Comparison of ENCODE assay signal across 8 cellular contexts in the genomic region with DNA sequence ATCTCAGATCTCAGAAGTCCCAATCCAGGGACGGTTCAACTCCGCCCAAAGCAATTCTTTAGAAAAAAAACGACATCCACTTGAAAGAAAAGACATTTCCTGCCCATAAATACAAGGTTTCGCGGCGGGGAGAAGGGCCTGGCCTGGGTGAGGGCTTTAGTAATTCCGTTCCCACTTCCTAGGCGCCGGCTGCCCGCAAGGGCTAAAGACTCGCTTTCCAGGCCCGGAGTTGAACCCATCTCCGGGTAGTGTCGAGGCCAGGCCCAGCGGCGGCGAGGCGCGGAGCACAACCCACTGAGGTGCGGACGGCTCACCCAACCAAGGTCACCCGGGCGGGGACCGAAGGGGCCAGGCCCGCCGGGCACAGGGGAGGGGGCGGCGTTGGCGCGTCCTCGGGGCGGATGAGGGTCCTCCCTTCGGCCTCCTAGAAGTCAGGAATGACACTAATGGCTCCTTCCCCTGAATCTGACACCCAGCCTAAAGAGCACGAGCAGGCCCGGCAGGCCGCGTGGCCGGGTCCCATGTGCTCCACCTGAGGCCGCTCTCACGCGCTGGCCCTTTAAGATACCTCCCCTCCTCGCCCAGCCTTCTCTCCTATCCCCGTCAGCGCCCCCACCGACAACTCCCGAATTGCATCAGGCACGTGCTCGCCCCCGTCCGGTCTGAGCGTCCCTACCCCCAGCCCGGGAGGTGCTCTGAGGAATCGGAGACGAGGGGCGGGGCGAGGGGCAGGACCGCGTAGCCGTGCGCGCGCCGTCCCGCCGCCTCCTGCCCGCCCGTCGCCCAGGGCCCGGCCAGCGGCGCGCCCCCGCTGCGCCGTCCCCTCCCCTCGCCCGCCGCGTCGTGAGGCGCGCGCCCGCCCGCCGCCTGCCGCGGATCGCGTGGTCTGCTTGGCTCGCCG. TPM values are rescaled to one million over a fixed set of nuclear protein-coding genes. Genes with fewer than 3 reads are reported as not detected.
DNase-seq lines count a peak whose midpoint lies in the region; ATAC-seq and TF ChIP-seq lines count a peak whose summit lies in the region.

No MANE protein-coding gene starts in this region.

- peak overlapping the region; percentile 93 for H3K9ac ChIP-seq in neural cell (ENCODE audit: low read length)

- H3K9me3 Mint-ChIP-seq in stimulated activated naive CD8-positive, alpha-beta T cell treated with anti-CD3 and anti-CD28 coated beads, Interleukin-15, amount 100 ng/mL, for 72 hours = no peaks in the 10 kb centered on the region

- peak overlapping the region; percentile 87 for H3K27ac ChIP-seq in neural cell (ENCODE audit: low read length)

- H3K27me3 ChIP-seq in MG63 (no peaks in the 10 kb centered on the region), neural cell (ENCODE audit: insufficient read depth, low read depth, low read length) (no peaks in the 10 kb centered on the region)

- H3K36me3 ChIP-seq in MG63 (peaks cover 21% of the 10 kb centered on the region), neural cell (ENCODE audit: insufficient read depth, low read length) (no peaks in the 10 kb centered on the region)

- H3F3A ChIP-seq in neural cell (ENCODE audit: insufficient read depth, low read length, poor library complexity, severe bottlenecking) = no peaks in the 10 kb centered on the region

- TF ChIP-seq RAD21 in neural cell (conservative IDR thresholded peaks at IDR 0.05) = peak; percentile 33

- peak overlapping the region; percentile 93 for H3K4me3 ChIP-seq in MG63
- H3K4me3 ChIP-seq in fibroblast of villous mesenchyme (ENCODE audit: low read depth, low read length) = peak overlapping the region; percentile 96
- peak overlapping the region; percentile 96 for H3K4me3 ChIP-seq in neural cell (ENCODE audit: low read length)

- peaks cover 38% of the 10 kb centered on the region for H3K79me2 ChIP-seq in neural cell (replicated peaks; ENCODE audit: insufficient read depth, low read length)

- H3K4me1 Mint-ChIP-seq in stimulated activated naive CD8-positive, alpha-beta T cell treated with anti-CD3 and anti-CD28 coated beads, Interleukin-15, amount 100 ng/mL, for 72 hours = peaks cover 45% of the 10 kb centered on the region

- H3K9me2 ChIP-seq in neural cell (ENCODE audit: insufficient read depth, low read length) = no peaks in the 10 kb centered on the region

- peak; percentile 92 for ATAC-seq in stimulated activated naive CD8-positive, alpha-beta T cell treated with anti-CD3 and anti-CD28 coated beads, Interleukin-15, amount 100 ng/mL, for 72 hours

- peak; percentile 32 for TF ChIP-seq EP300 in neural cell (conservative IDR thresholded peaks at IDR 0.05; ENCODE audit: poor library complexity, severe bottlenecking)

- no peaks in the 10 kb centered on the region for H3K27me3 Mint-ChIP-seq in stimulated activated naive CD8-positive, alpha-beta T cell treated with anti-CD3 and anti-CD28 coated beads, Interleukin-15, amount 100 ng/mL, for 72 hours

- H3K4me2 ChIP-seq in neural cell (ENCODE audit: low read length) = peak overlapping the region; percentile 70

- TF ChIP-seq CTCF in fibroblast of villous mesenchyme (IDR thresholded peaks at IDR 0.05; ENCODE audit: insufficient read depth, low read depth, low read length) = peak; percentile 22
- TF ChIP-seq CTCF in neural cell (IDR thresholded peaks at IDR 0.05; ENCODE audit: poor library complexity, severe bottlenecking) = peak; percentile 82

- H3K27ac Mint-ChIP-seq in stimulated activated naive CD8-positive, alpha-beta T cell treated with anti-CD3 and anti-CD28 coated beads, Interleukin-15, amount 100 ng/mL, for 72 hours = peak overlapping the region; percentile 99

- H3K9me3 ChIP-seq in MG63 = no peaks in the 10 kb centered on the region
- H3K9me3 ChIP-seq in neural cell (ENCODE audit: low read length) = no peaks in the 10 kb centered on the region

- peak overlapping the region; percentile 56 for H2AFZ ChIP-seq in neural cell (ENCODE audit: low read depth, low read length)

- DNase-seq in GM03348 (ENCODE audit: low spot score) (peak; percentile 98), HCEC 1CT (peak; percentile 99), MG63 (peak; percentile 100), SHP77 (lab: John Stamatoyannopoulos, UW) (peak; percentile 95 to 98), activated gamma-delta T cell treated with Interleukin-2 at 50 U/mL for 16 hours (peak; percentile 100), fibroblast of villous mesenchyme (ENCODE audit: low read depth) (peak; percentile 99)
- peak; percentile 99 for DNase-seq in stimulated activated naive CD8-positive, alpha-beta T cell treated with anti-CD3 and anti-CD28 coated beads, Interleukin-15, amount 100 ng/mL, for 72 hours

- peaks cover 9% of the 10 kb centered on the region for H4K20me1 ChIP-seq in neural cell (ENCODE audit: insufficient read depth)

- peak overlapping the region; percentile 88 to 98 for H3K4me3 Mint-ChIP-seq in stimulated activated naive CD8-positive, alpha-beta T cell treated with anti-CD3 and anti-CD28 coated beads, Interleukin-15, amount 100 ng/mL, for 72 hours

TF ChIP-seq in neural cell, 6 proteins besides CTCF, POLR2A, EP300 and RAD21:
- TF ChIP-seq POLR2AphosphoS5 (IDR thresholded peaks at IDR 0.05) = peak; percentile 73
- TF ChIP-seq, protein P1, sequence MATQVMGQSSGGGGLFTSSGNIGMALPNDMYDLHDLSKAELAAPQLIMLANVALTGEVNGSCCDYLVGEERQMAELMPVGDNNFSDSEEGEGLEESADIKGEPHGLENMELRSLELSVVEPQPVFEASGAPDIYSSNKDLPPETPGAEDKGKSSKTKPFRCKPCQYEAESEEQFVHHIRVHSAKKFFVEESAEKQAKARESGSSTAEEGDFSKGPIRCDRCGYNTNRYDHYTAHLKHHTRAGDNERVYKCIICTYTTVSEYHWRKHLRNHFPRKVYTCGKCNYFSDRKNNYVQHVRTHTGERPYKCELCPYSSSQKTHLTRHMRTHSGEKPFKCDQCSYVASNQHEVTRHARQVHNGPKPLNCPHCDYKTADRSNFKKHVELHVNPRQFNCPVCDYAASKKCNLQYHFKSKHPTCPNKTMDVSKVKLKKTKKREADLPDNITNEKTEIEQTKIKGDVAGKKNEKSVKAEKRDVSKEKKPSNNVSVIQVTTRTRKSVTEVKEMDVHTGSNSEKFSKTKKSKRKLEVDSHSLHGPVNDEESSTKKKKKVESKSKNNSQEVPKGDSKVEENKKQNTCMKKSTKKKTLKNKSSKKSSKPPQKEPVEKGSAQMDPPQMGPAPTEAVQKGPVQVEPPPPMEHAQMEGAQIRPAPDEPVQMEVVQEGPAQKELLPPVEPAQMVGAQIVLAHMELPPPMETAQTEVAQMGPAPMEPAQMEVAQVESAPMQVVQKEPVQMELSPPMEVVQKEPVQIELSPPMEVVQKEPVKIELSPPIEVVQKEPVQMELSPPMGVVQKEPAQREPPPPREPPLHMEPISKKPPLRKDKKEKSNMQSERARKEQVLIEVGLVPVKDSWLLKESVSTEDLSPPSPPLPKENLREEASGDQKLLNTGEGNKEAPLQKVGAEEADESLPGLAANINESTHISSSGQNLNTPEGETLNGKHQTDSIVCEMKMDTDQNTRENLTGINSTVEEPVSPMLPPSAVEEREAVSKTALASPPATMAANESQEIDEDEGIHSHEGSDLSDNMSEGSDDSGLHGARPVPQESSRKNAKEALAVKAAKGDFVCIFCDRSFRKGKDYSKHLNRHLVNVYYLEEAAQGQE (IDR thresholded peaks at IDR 0.05; ENCODE audit: borderline replicate concordance) = no peak
- TF ChIP-seq SMC3 (conservative IDR thresholded peaks at IDR 0.05; ENCODE audit: poor library complexity) = peak; percentile 40
- peak; percentile 97 for TF ChIP-seq MXI1 (conservative IDR thresholded peaks at IDR 0.05; ENCODE audit: poor library complexity, severe bottlenecking)
TF ChIP-seq in neural cell: peak in this region for 3.

RNA-seq across cellular contexts. Expression of gene LARP1, which starts 0.5 kb away (rescaled TPM):
- total RNA-seq in MG63 (2014; rRNA removed; shearing (Covaris generic); ENCODE audit: low replicate concordance) = 30.4 and 36.5 TPM in 2 replicates
- total RNA-seq in fibroblast of villous mesenchyme = 111 and 120 TPM in 2 replicates
- 28.8 and 36.1 TPM in 2 replicates for polyA plus RNA-seq in neural cell
- polyA minus RNA-seq in neural cell = 64.3 and 74.0 TPM in 2 replicates

Comparison
In these comparisons a context has a peak if more than half of its experiments do, and no peak if none do; other contexts are left out.
1. Peak in every context shown above with its lines: DNase-seq, ATAC-seq, H3K4me3 ChIP-seq and H3K27ac ChIP-seq.